16 cellular contexts compared by ENCODE assay signal in the genomic region with DNA sequence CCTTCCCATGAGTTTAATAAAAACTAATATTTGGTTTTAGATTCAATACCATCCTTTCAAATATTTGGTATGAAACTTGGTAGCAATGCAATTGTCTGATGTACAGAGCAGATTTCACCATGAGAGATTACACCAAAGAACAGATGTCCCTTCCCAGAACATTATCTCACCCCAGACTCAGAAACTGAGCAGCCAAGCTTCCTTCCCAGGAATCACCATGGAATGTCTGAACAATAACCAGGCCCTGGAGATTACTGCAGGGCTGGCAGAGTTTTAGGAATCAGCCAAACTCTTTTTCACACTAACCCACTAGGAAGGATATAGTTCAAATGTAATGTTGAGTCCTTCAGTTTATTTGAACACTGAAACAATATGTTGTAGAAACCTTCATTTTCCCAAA. TPM values are rescaled to one million over a fixed set of nuclear protein-coding genes. Genes with fewer than 3 reads are reported as not detected.
A peak's percentile ranks its signal among the peaks of the same experiment; 100 is the strongest.
DNase-seq lines count a peak whose midpoint lies in the region; ATAC-seq and TF ChIP-seq lines count a peak whose summit lies in the region.
"Had no signal": no experiment of that assay in that cellular context is flagged by ENCODE, and none has a peak within 500 bp of the region (broad histone marks: within the 10 kb centered on the region; RNA-seq: fewer than 3 reads in every experiment).

No MANE protein-coding gene starts in this region.

- H3K9me3 Mint-ChIP-seq in activated T-helper 17 cell treated with anti-CD3 and anti-CD28 coated beads, Interleukin-2, amount 50 U/mL, for 72 hours = no peaks in the 10 kb centered on the region
- H3K9me3 Mint-ChIP-seq in neural progenitor cell = no peaks in the 10 kb centered on the region
- H3K9me3 Mint-ChIP-seq in activated CD8-positive, alpha-beta T cell treated with anti-CD3 and anti-CD28 coated beads, Interleukin-2, amount 10 ng/mL, durations not matched to agents 7 days and 5 days (ENCODE audit: insufficient read depth) = no peaks in the 10 kb centered on the region
- H3K9me3 Mint-ChIP-seq: activated naive CD4-positive, alpha-beta T cell treated with anti-CD3 and anti-CD28 coated beads, Interleukin-2, amount 50 U/mL, for 72 hours; memory B cell had no signal

- no peak overlapping the region for H3K4me3 Mint-ChIP-seq in activated T-helper 17 cell treated with anti-CD3 and anti-CD28 coated beads, Interleukin-2, amount 50 U/mL, for 72 hours
- H3K4me3 Mint-ChIP-seq in neural progenitor cell = no peak overlapping the region
- H3K4me3 Mint-ChIP-seq in activated CD8-positive, alpha-beta T cell treated with anti-CD3 and anti-CD28 coated beads, Interleukin-2, amount 10 ng/mL, durations not matched to agents 7 days and 5 days = no peak overlapping the region
- H3K4me3 Mint-ChIP-seq: memory B cell had no signal

- peaks cover 23% of the 10 kb centered on the region for H3K79me2 ChIP-seq in neural progenitor cell (ENCODE audit: low read depth)

- no peaks in the 10 kb centered on the region for H3K9me3 ChIP-seq in neural progenitor cell (ENCODE audit: low read depth)
- no peaks in the 10 kb centered on the region for H3K9me3 ChIP-seq in effector memory CD4-positive, alpha-beta T cell (ENCODE audit: control insufficient read depth, low read length)
- H3K9me3 ChIP-seq: BLaER1 treated with 17β-estradiol and CSF1 and Interleukin-3, amounts not matched to agents 10 nM and 100 nM had no signal

- H3K4me3 ChIP-seq in fibroblast of pulmonary artery (replicated peaks; ENCODE audit: low read depth, low read length) = no peak overlapping the region
- no peak overlapping the region for H3K4me3 ChIP-seq in neural progenitor cell
- H3K4me3 ChIP-seq in effector memory CD4-positive, alpha-beta T cell (ENCODE audit: insufficient read depth, low read depth, low read length, poor library complexity, severe bottlenecking) = no peak overlapping the region
- H3K4me3 ChIP-seq: BLaER1 treated with 17β-estradiol and CSF1 and Interleukin-3, amounts not matched to agents 10 nM and 100 nM had no signal

- H3K9ac ChIP-seq in neural progenitor cell = no peak overlapping the region
- H3K9ac ChIP-seq: BLaER1 treated with 17β-estradiol and CSF1 and Interleukin-3, amounts not matched to agents 10 nM and 100 nM had no signal

- no peaks in the 10 kb centered on the region for H3K27me3 Mint-ChIP-seq in activated T-helper 17 cell treated with anti-CD3 and anti-CD28 coated beads, Interleukin-2, amount 50 U/mL, for 72 hours
- H3K27me3 Mint-ChIP-seq in neural progenitor cell (ENCODE audit: insufficient read depth, low read depth) = peaks cover under 1% of the 10 kb centered on the region
- H3K27me3 Mint-ChIP-seq in activated CD8-positive, alpha-beta T cell treated with anti-CD3 and anti-CD28 coated beads, Interleukin-2, amount 10 ng/mL, durations not matched to agents 7 days and 5 days (ENCODE audit: low read depth) = no peaks in the 10 kb centered on the region
- H3K27me3 Mint-ChIP-seq: memory B cell had no signal

- peaks cover 3% of the 10 kb centered on the region for H3K4me1 ChIP-seq in neural progenitor cell
- peaks cover 17% of the 10 kb centered on the region for H3K4me1 ChIP-seq in effector memory CD4-positive, alpha-beta T cell (ENCODE audit: control insufficient read depth, insufficient read depth, low read length, poor library complexity, severe bottlenecking)

- ATAC-seq in activated T-helper 17 cell treated with anti-CD3 and anti-CD28 coated beads, Interleukin-2, amount 50 U/mL, for 72 hours (replicated peaks) = no peak
- ATAC-seq in activated CD8-positive, alpha-beta T cell treated with anti-CD3 and anti-CD28 coated beads, Interleukin-2, amount 10 ng/mL, durations not matched to agents 7 days and 5 days = no peak
- ATAC-seq: activated naive CD4-positive, alpha-beta T cell treated with anti-CD3 and anti-CD28 coated beads, Interleukin-2, amount 50 U/mL, for 72 hours; HepG2 had no signal

- CTCF ChIA-PET in activated CD8-positive, alpha-beta T cell treated with anti-CD3 and anti-CD28 coated beads, Interleukin-2, amount 10 ng/mL, durations not matched to agents 7 days and 5 days (lab: Charles Lee) = interaction anchor here (2.2 kb wide), 1 partner anchor 24 kb away, joined by 12 read pairs; a partner anchor contains a TSS

- POLR2A ChIA-PET in activated CD8-positive, alpha-beta T cell treated with anti-CD3 and anti-CD28 coated beads, Interleukin-2, amount 10 ng/mL, durations not matched to agents 7 days and 5 days (lab: Charles Lee) = no interaction called here

- H3K4me1 Mint-ChIP-seq in activated T-helper 17 cell treated with anti-CD3 and anti-CD28 coated beads, Interleukin-2, amount 50 U/mL, for 72 hours = peaks cover 37% of the 10 kb centered on the region
- H3K4me1 Mint-ChIP-seq in neural progenitor cell = peaks cover 10% of the 10 kb centered on the region
- H3K4me1 Mint-ChIP-seq in activated CD8-positive, alpha-beta T cell treated with anti-CD3 and anti-CD28 coated beads, Interleukin-2, amount 10 ng/mL, durations not matched to agents 7 days and 5 days (ENCODE audit: low read depth) = peaks cover 59% of the 10 kb centered on the region

- DNase-seq in D341Med (ENCODE audit: low spot score) = peak; percentile 72
- peak; percentile 74 for DNase-seq in fibroblast of pulmonary artery (ENCODE audit: low read depth)
- DNase-seq in neural progenitor cell (ENCODE audit: low spot score) = no peak
- no peak for DNase-seq in effector memory CD4-positive, alpha-beta T cell
- no peak for DNase-seq in activated CD8-positive, alpha-beta T cell treated with anti-CD3 and anti-CD28 coated beads, Interleukin-2, amount 10 ng/mL, durations not matched to agents 7 days and 5 days
- DNase-seq in midbrain (lab: John Stamatoyannopoulos, UW) = no peak
- no peak for DNase-seq in NCI-H69 (lab: John Stamatoyannopoulos, UW)
- DNase-seq: activated CD8-positive, alpha-beta memory T cell treated with anti-CD3 and anti-CD28 coated beads for 24 hours; hypothalamus; RPMI8226 had no signal

- H3K4me2 ChIP-seq in neural progenitor cell = no peak overlapping the region
- H3K4me2 ChIP-seq: BLaER1 treated with 17β-estradiol and CSF1 and Interleukin-3, amounts not matched to agents 10 nM and 100 nM had no signal

- H3K27ac ChIP-seq in neural progenitor cell = peak overlapping the region; percentile 48
- no peak overlapping the region for H3K27ac ChIP-seq in effector memory CD4-positive, alpha-beta T cell (ENCODE audit: insufficient read depth, low read length, poor library complexity, severe bottlenecking)
- H3K27ac ChIP-seq: BLaER1 treated with 17β-estradiol and CSF1 and Interleukin-3, amounts not matched to agents 10 nM and 100 nM had no signal

- H3F3A ChIP-seq in neural progenitor cell (ENCODE audit: low read depth) = peaks cover 8% of the 10 kb centered on the region

- no peaks in the 10 kb centered on the region for H3K27me3 ChIP-seq in neural progenitor cell
- H3K27me3 ChIP-seq in effector memory CD4-positive, alpha-beta T cell (replicated peaks; ENCODE audit: control insufficient read depth, insufficient read depth, low read length, poor library complexity, severe bottlenecking) = no peaks in the 10 kb centered on the region
- H3K27me3 ChIP-seq: BLaER1 treated with 17β-estradiol and CSF1 and Interleukin-3, amounts not matched to agents 10 nM and 100 nM had no signal

- no peak for TF ChIP-seq CTCF in fibroblast of pulmonary artery (IDR thresholded peaks at IDR 0.05; ENCODE audit: low read length, missing control alignments)
- no peak for TF ChIP-seq CTCF in neural progenitor cell (IDR thresholded peaks at IDR 0.05)

- peaks cover 65% of the 10 kb centered on the region for H4K20me1 ChIP-seq in neural progenitor cell (ENCODE audit: low read depth)

- H3K36me3 Mint-ChIP-seq in activated T-helper 17 cell treated with anti-CD3 and anti-CD28 coated beads, Interleukin-2, amount 50 U/mL, for 72 hours (ENCODE audit: low read depth) = peaks cover 99% of the 10 kb centered on the region
- peaks cover 35% of the 10 kb centered on the region for H3K36me3 Mint-ChIP-seq in neural progenitor cell
- H3K36me3 Mint-ChIP-seq in activated CD8-positive, alpha-beta T cell treated with anti-CD3 and anti-CD28 coated beads, Interleukin-2, amount 10 ng/mL, durations not matched to agents 7 days and 5 days (ENCODE audit: low read depth) = peaks cover 83% of the 10 kb centered on the region

- peaks cover 3% of the 10 kb centered on the region for H3K36me3 ChIP-seq in neural progenitor cell
- peaks cover 47% of the 10 kb centered on the region for H3K36me3 ChIP-seq in effector memory CD4-positive, alpha-beta T cell (ENCODE audit: control insufficient read depth, insufficient read depth, low read length)

- H2AFZ ChIP-seq in neural progenitor cell (replicated peaks) = no peak overlapping the region

- peak overlapping the region; percentile 87 for H3K27ac Mint-ChIP-seq in activated T-helper 17 cell treated with anti-CD3 and anti-CD28 coated beads, Interleukin-2, amount 50 U/mL, for 72 hours
- no peak overlapping the region for H3K27ac Mint-ChIP-seq in neural progenitor cell
- no peak overlapping the region for H3K27ac Mint-ChIP-seq in activated CD8-positive, alpha-beta T cell treated with anti-CD3 and anti-CD28 coated beads, Interleukin-2, amount 10 ng/mL, durations not matched to agents 7 days and 5 days
- H3K27ac Mint-ChIP-seq: memory B cell had no signal

RNA-seq across cellular contexts. Expression of a gene that starts 23.9 kb away (rescaled TPM):
- 100 to 1,000 TPM in 1 of 2 donors, 10 to 100 TPM in 1; 69.3 to 166 TPM for total RNA-seq in activated T-helper 17 cell treated with anti-CD3 and anti-CD28 coated beads, Interleukin-2, amount 50 U/mL, for 72 hours
- total RNA-seq in neural progenitor cell (ENCODE audit: low replicate concordance) = 199 and 203 TPM in 2 replicates
- total RNA-seq in activated CD8-positive, alpha-beta T cell treated with anti-CD3 and anti-CD28 coated beads, Interleukin-2, amount 10 ng/mL, durations not matched to agents 7 days and 5 days = 100 to 1,000 TPM; 167 to 170 TPM

RNA-seq across cellular contexts. Expression of a gene that starts 43.7 kb away (rescaled TPM):
- total RNA-seq in activated T-helper 17 cell treated with anti-CD3 and anti-CD28 coated beads, Interleukin-2, amount 50 U/mL, for 72 hours = 10 to 100 TPM; 19.3 to 19.6 TPM
- 25.2 and 26.8 TPM in 2 replicates for total RNA-seq in neural progenitor cell (ENCODE audit: low replicate concordance)
- total RNA-seq in activated CD8-positive, alpha-beta T cell treated with anti-CD3 and anti-CD28 coated beads, Interleukin-2, amount 10 ng/mL, durations not matched to agents 7 days and 5 days = 10 to 100 TPM; 15.2 to 16.1 TPM

RNA-seq across cellular contexts. Expression of a gene that starts 45.4 kb away (rescaled TPM):
- total RNA-seq in activated T-helper 17 cell treated with anti-CD3 and anti-CD28 coated beads, Interleukin-2, amount 50 U/mL, for 72 hours = not detected
- not detected in 2 replicates for total RNA-seq in neural progenitor cell (ENCODE audit: low replicate concordance)
- under 1 TPM; 0.13 to 0.32 TPM for total RNA-seq in activated CD8-positive, alpha-beta T cell treated with anti-CD3 and anti-CD28 coated beads, Interleukin-2, amount 10 ng/mL, durations not matched to agents 7 days and 5 days
- total RNA-seq: activated naive CD4-positive, alpha-beta T cell treated with anti-CD3 and anti-CD28 coated beads, Interleukin-2, amount 50 U/mL, for 72 hours; HepG2; NCI-H460 had no signal

Comparison
In these comparisons a context has a peak if more than half of its experiments do, and no peak if none do; other contexts are left out.
1. DNase-seq: peak in D341Med (single experiment) and fibroblast of pulmonary artery (single experiment); none in neural progenitor cell (single experiment), effector memory CD4-positive, alpha-beta T cell (0 of 3), activated CD8-positive, alpha-beta T cell treated with anti-CD3 and anti-CD28 coated beads, Interleukin-2, amount 10 ng/mL, durations not matched to agents 7 days and 5 days (single experiment), midbrain (single experiment) and NCI-H69 (single experiment).